ENCODE assay signal across 21 cellular contexts in genomic region chr2:209642146-209642815, GRCh38.
DNase-seq lines count a peak whose midpoint lies in the region; ATAC-seq, FAIRE-seq and TF ChIP-seq lines count a peak whose summit lies in the region.
"Had no signal": no experiment of that assay in that cellular context is flagged by ENCODE, and none has a peak within 500 bp of the region (broad histone marks: within the 10 kb centered on the region; RNA-seq: fewer than 3 reads in every experiment).

No MANE protein-coding gene starts in this region.

- no peak overlapping the region for H3K27ac Mint-ChIP-seq in activated naive CD8-positive, alpha-beta T cell treated with anti-CD3 and anti-CD28 coated beads, Interleukin-2, amount 50 U/mL, for 24 hours
- no peak overlapping the region for H3K27ac Mint-ChIP-seq in CD4-positive, alpha-beta T cell
- H3K27ac Mint-ChIP-seq: H9, T-cell had no signal

- no peak for ATAC-seq in activated naive CD8-positive, alpha-beta T cell treated with anti-CD3 and anti-CD28 coated beads, Interleukin-2, amount 50 U/mL, for 24 hours
- ATAC-seq in CD4-positive, alpha-beta T cell (ENCODE audit: poor library complexity), result no peak
- ATAC-seq: heart right ventricle; stimulated activated naive CD8-positive, alpha-beta T cell treated with anti-CD3 and anti-CD28 coated beads, Interleukin-15, Interleukin-2, amounts not matched to agents 100 U/mL and 50 U/mL, for 24 hours; T-cell had no signal

- TF ChIP-seq POLR2A in H1 (IDR thresholded peaks at IDR 0.05; ENCODE audit: control extremely low read depth in 1 of 2, low read depth in 2 of 2, low read length in 2 of 2), result no peak

- H2BK120ac ChIP-seq in H1 (replicated peaks; ENCODE audit: low read depth, low read length), result no peak overlapping the region

- H3K56ac ChIP-seq in H1 (replicated peaks; ENCODE audit: insufficient read length, low read depth, low read length), result no peak overlapping the region

- no peaks in the 10 kb centered on the region for H3K27me3 ChIP-seq in H1 (replicated peaks in 1 of 4; ENCODE audit: control insufficient read depth in 3 of 4, extremely low read depth in 1 of 4, insufficient read depth in 3 of 4, low read length in 3 of 4)
- no peaks in the 10 kb centered on the region for H3K27me3 ChIP-seq in skeletal muscle satellite cell (ENCODE audit: control insufficient read depth, insufficient read depth, low read length)
- H3K27me3 ChIP-seq in CD4-positive, alpha-beta T cell (ENCODE audit: control insufficient read depth, insufficient read depth, low read length), result no peaks in the 10 kb centered on the region
- H3K27me3 ChIP-seq: BLaER1 treated with 17β-estradiol and CSF1 and Interleukin-3, amounts not matched to agents 10 nM and 100 nM; brain microvascular endothelial cell; esophagus squamous epithelium; heart right ventricle had no signal

- no peak for TF ChIP-seq RAD21 in H1 (IDR thresholded peaks at IDR 0.05 in 1 of 2, conservative IDR thresholded peaks at IDR 0.05 in 1 of 2; ENCODE audit: low read depth in 2 of 2, low read length in 2 of 2)

- no peaks in the 10 kb centered on the region for H3K27me3 Mint-ChIP-seq in activated naive CD8-positive, alpha-beta T cell treated with anti-CD3 and anti-CD28 coated beads, Interleukin-2, amount 50 U/mL, for 24 hours
- H3K27me3 Mint-ChIP-seq in CD4-positive, alpha-beta T cell, result no peaks in the 10 kb centered on the region
- H3K27me3 Mint-ChIP-seq: T-cell had no signal

- H2BK15ac ChIP-seq in H1 (ENCODE audit: low read length), result no peak overlapping the region

- TF ChIP-seq CTCF in H1 (IDR thresholded peaks at IDR 0.05; ENCODE audit: control extremely low read depth in 1 of 3, insufficient read depth in 1 of 3, low read depth in 1 of 3, low read length in 3 of 3), result no peak
- no peak for TF ChIP-seq CTCF in CD4-positive, alpha-beta T cell (IDR thresholded peaks at IDR 0.05)

- no peaks in the 10 kb centered on the region for H3K36me3 Mint-ChIP-seq in activated naive CD8-positive, alpha-beta T cell treated with anti-CD3 and anti-CD28 coated beads, Interleukin-2, amount 50 U/mL, for 24 hours (ENCODE audit: low read depth)
- no peaks in the 10 kb centered on the region for H3K36me3 Mint-ChIP-seq in CD4-positive, alpha-beta T cell (ENCODE audit: low read depth)
- H3K36me3 Mint-ChIP-seq: T-cell had no signal

- no peaks in the 10 kb centered on the region for H3K36me3 ChIP-seq in H1 (ENCODE audit: control insufficient read depth in 2 of 4, insufficient read depth in 4 of 4, low read length in 3 of 4)
- H3K36me3 ChIP-seq in skeletal muscle satellite cell (ENCODE audit: insufficient read depth, low read length), result no peaks in the 10 kb centered on the region
- H3K36me3 ChIP-seq: BLaER1 treated with 17β-estradiol and CSF1 and Interleukin-3, amounts not matched to agents 10 nM and 100 nM; brain microvascular endothelial cell; esophagus squamous epithelium; heart right ventricle had no signal

- CTCF ChIA-PET in H1 (lab: Charles Lee; ENCODE audit: partially characterized antibody), result interaction anchor here (0.6 kb wide), 1 partner anchor 338 kb away, joined by 4 read pairs; no protein-coding TSS in a partner anchor
- CTCF ChIA-PET in CD4-positive, alpha-beta T cell (lab: Charles Lee), result interaction anchor here (0.7 kb wide), 1 partner anchor 244 kb away, joined by 3 read pairs; no protein-coding TSS in a partner anchor

- H3K79me1 ChIP-seq in H1 (ENCODE audit: low read depth, low read length), result no peaks in the 10 kb centered on the region

- no peak for TF ChIP-seq EP300 in H1 (IDR thresholded peaks at IDR 0.05; ENCODE audit: borderline replicate concordance in 1 of 2, low read depth in 2 of 2, low read length in 2 of 2)

- H4K20me1 ChIP-seq in H1 (replicated peaks in 1 of 2; ENCODE audit: control insufficient read depth in 1 of 2, insufficient read depth in 2 of 2, low read length in 2 of 2), result no peaks in the 10 kb centered on the region
- H4K20me1 ChIP-seq: BLaER1 treated with 17β-estradiol and CSF1 and Interleukin-3, amounts not matched to agents 10 nM and 100 nM had no signal

- H3K27ac ChIP-seq in H1 (ENCODE audit: low read depth, low read length), result no peak overlapping the region
- no peak overlapping the region for H3K27ac ChIP-seq in CD4-positive, alpha-beta T cell (ENCODE audit: low read depth, low read length)
- H3K27ac ChIP-seq: 22Rv1; BLaER1 treated with 17β-estradiol and CSF1 and Interleukin-3, amounts not matched to agents 10 nM and 100 nM; brain microvascular endothelial cell; esophagus squamous epithelium; heart right ventricle had no signal

- H3K9ac ChIP-seq in H1 (replicated peaks in 1 of 4; ENCODE audit: extremely low read depth in 1 of 4, low read depth in 3 of 4, low read length in 3 of 4), result no peak overlapping the region
- no peak overlapping the region for H3K9ac ChIP-seq in skeletal muscle satellite cell (ENCODE audit: low read depth, low read length)
- H3K9ac ChIP-seq: BLaER1 treated with 17β-estradiol and CSF1 and Interleukin-3, amounts not matched to agents 10 nM and 100 nM had no signal

- no peak overlapping the region for H4K8ac ChIP-seq in H1 (ENCODE audit: extremely low read depth, insufficient read depth, low read length)

- H3K23ac ChIP-seq in H1 (ENCODE audit: insufficient read length), result no peak overlapping the region

- POLR2A ChIA-PET in H1 (lab: Charles Lee; ENCODE audit: partially characterized antibody), result no interaction called here
- POLR2A ChIA-PET in CD4-positive, alpha-beta T cell (lab: Charles Lee), result no interaction called here

- intact Hi-C loops in CD4-positive, alpha-beta T cell (cut with DNase I, micrococcal nuclease), result no loop called here

- no peaks in the 10 kb centered on the region for H3K4me1 ChIP-seq in H1 (replicated peaks in 1 of 4; ENCODE audit: control insufficient read depth in 3 of 4, insufficient read depth in 4 of 4, low read length in 3 of 4)
- H3K4me1 ChIP-seq in skeletal muscle satellite cell (ENCODE audit: control insufficient read depth, insufficient read depth, low read length), result peaks cover 29% of the 10 kb centered on the region
- H3K4me1 ChIP-seq: BLaER1 treated with 17β-estradiol and CSF1 and Interleukin-3, amounts not matched to agents 10 nM and 100 nM; esophagus squamous epithelium; heart right ventricle had no signal

- H3K4ac ChIP-seq in H1 (replicated peaks; ENCODE audit: insufficient read length, low read depth, low read length), result no peak overlapping the region

- no peak for FAIRE-seq in H1 (lab: Jason Lieb, UNC)
- FAIRE-seq: kidney had no signal

- H2BK20ac ChIP-seq in H1 (ENCODE audit: low read length), result no peak overlapping the region

- no peak overlapping the region; the same call in 1 of the 2 replicates for H3K18ac ChIP-seq in H1 (ENCODE audit: extremely low read depth, low read length)

- no peak overlapping the region for H4K91ac ChIP-seq in H1 (replicated peaks; ENCODE audit: insufficient read length, low read length)

- H3K9me3 Mint-ChIP-seq in activated naive CD8-positive, alpha-beta T cell treated with anti-CD3 and anti-CD28 coated beads, Interleukin-2, amount 50 U/mL, for 24 hours, result no peaks in the 10 kb centered on the region
- no peaks in the 10 kb centered on the region for H3K9me3 Mint-ChIP-seq in CD4-positive, alpha-beta T cell
- H3K9me3 Mint-ChIP-seq: H9 had no signal

- no peak overlapping the region for H3K4me3 ChIP-seq in H1 (ENCODE audit: extremely low read depth in 1 of 4, insufficient read depth in 2 of 4, low read depth in 3 of 4, low read length in 4 of 4)
- no peak overlapping the region for H3K4me3 ChIP-seq in skeletal muscle satellite cell (ENCODE audit: low read length)
- H3K4me3 ChIP-seq: BLaER1 treated with 17β-estradiol and CSF1 and Interleukin-3, amounts not matched to agents 10 nM and 100 nM; esophagus squamous epithelium; heart right ventricle had no signal

- H3K4me2 ChIP-seq in H1 (ENCODE audit: insufficient read depth in 1 of 2, low read depth in 2 of 2, low read length in 2 of 2), result no peak overlapping the region
- peak overlapping the region; percentile 24 for H3K4me2 ChIP-seq in skeletal muscle satellite cell (ENCODE audit: low read length)
- H3K4me2 ChIP-seq: BLaER1 treated with 17β-estradiol and CSF1 and Interleukin-3, amounts not matched to agents 10 nM and 100 nM had no signal

- no peaks in the 10 kb centered on the region for H3K23me2 ChIP-seq in H1 (ENCODE audit: low read depth, low read length)

- no peak overlapping the region for H2AK5ac ChIP-seq in H1 (ENCODE audit: low read depth, low read length)

- H3K9me3 ChIP-seq in H1 (ENCODE audit: insufficient read depth in 2 of 2, low read depth in 1 of 2, low read length in 1 of 2), result no peaks in the 10 kb centered on the region
- no peaks in the 10 kb centered on the region for H3K9me3 ChIP-seq in skeletal muscle satellite cell (replicated peaks; ENCODE audit: low read length)
- H3K9me3 ChIP-seq in CD4-positive, alpha-beta T cell (ENCODE audit: control insufficient read depth, low read length), result no peaks in the 10 kb centered on the region
- H3K9me3 ChIP-seq: BLaER1 treated with 17β-estradiol and CSF1 and Interleukin-3, amounts not matched to agents 10 nM and 100 nM; esophagus squamous epithelium; heart right ventricle had no signal

- 85% methylated on average over 3 of the region's 3 CpGs; no CpG with 5 or more reads in 1 of the 2 experiments for WGBS in H1 (ENCODE audit: extremely low coverage in 1 of 2, insufficient coverage in 1 of 2, insufficient read length in 1 of 2, insufficient replicate concordance in 2 of 2, low coverage in 1 of 2, low lambda C conversion rate in 2 of 2, missing lambda C conversion rate in 1 of 2), 2 experiments

- H3K14ac ChIP-seq in H1 (ENCODE audit: insufficient read length), result no peak overlapping the region

- no peak overlapping the region for H3K4me3 Mint-ChIP-seq in activated naive CD8-positive, alpha-beta T cell treated with anti-CD3 and anti-CD28 coated beads, Interleukin-2, amount 50 U/mL, for 24 hours
- H3K4me3 Mint-ChIP-seq in CD4-positive, alpha-beta T cell, result no peak overlapping the region
- H3K4me3 Mint-ChIP-seq: H9, T-cell had no signal

- DNase-seq in DMS53 (lab: John Stamatoyannopoulos, UW) (peak; percentile 13), DMS53 treated with DMSO at 0.1 percent for 48 hours (lab: John Stamatoyannopoulos, UW; ENCODE audit: unreplicated experiment) (no peak), RKO (ENCODE audit: low spot score) (peak; percentile 45), H1 (ENCODE audit: low read depth in 1 of 2, low spot score in 2 of 2) (no peak)
- DNase-seq in activated naive CD8-positive, alpha-beta T cell treated with anti-CD3 and anti-CD28 coated beads, Interleukin-2, amount 50 U/mL, for 24 hours, result no peak
- DNase-seq in activated naive CD4-positive, alpha-beta T cell (lab: John Stamatoyannopoulos, UW), result no peak
- no peak for DNase-seq in CD4-positive, alpha-beta T cell
- DNase-seq: activated CD4-positive, alpha-beta T cell treated with anti-CD3 and anti-CD28 coated beads, Interleukin-2, amount 50 U/mL, for 48 hours; activated naive CD4-positive, alpha-beta T cell treated with anti-CD3 and anti-CD28 coated beads, Interleukin-2, amount 50 U/mL, for 16 hours; brain microvascular endothelial cell; esophagus squamous epithelium; H9; heart right ventricle; kidney; NCI-H187; NCI-H510A treated with DMSO at 0.1 percent for 48 hours; stimulated activated naive CD8-positive, alpha-beta T cell treated with anti-CD3 and anti-CD28 coated beads, Interleukin-15, Interleukin-2, amounts not matched to agents 100 U/mL and 50 U/mL, for 24 hours; T-cell had no signal

- no peaks in the 10 kb centered on the region for H3K79me2 ChIP-seq in H1 (ENCODE audit: control insufficient read depth in 1 of 2, insufficient read depth in 2 of 2, low read length in 2 of 2)

- no peak overlapping the region for H2BK5ac ChIP-seq in H1 (ENCODE audit: low read depth, low read length)

- H2AFZ ChIP-seq in H1 (ENCODE audit: low read length), result no peak overlapping the region

- no peak overlapping the region for H4K5ac ChIP-seq in H1 (ENCODE audit: insufficient read length, low read depth, low read length)

- H3K4me1 Mint-ChIP-seq in activated naive CD8-positive, alpha-beta T cell treated with anti-CD3 and anti-CD28 coated beads, Interleukin-2, amount 50 U/mL, for 24 hours, result no peaks in the 10 kb centered on the region
- no peaks in the 10 kb centered on the region for H3K4me1 Mint-ChIP-seq in CD4-positive, alpha-beta T cell (ENCODE audit: low read depth)
- H3K4me1 Mint-ChIP-seq: T-cell had no signal

- no peak overlapping the region for H2BK12ac ChIP-seq in H1 (ENCODE audit: low read depth, low read length)

Comparison
In these comparisons a context has a peak if more than half of its experiments do, and no peak if none do; other contexts are left out.
1. DNase-seq: peak in DMS53 (single experiment) and RKO (single experiment); none in DMS53 treated with DMSO at 0.1 percent for 48 hours (single experiment), H1 (0 of 2), activated naive CD8-positive, alpha-beta T cell treated with anti-CD3 and anti-CD28 coated beads, Interleukin-2, amount 50 U/mL, for 24 hours (single experiment), activated naive CD4-positive, alpha-beta T cell (0 of 4) and CD4-positive, alpha-beta T cell (0 of 10).